ENCODE assay signal across 1 cellular context in the genomic region with DNA sequence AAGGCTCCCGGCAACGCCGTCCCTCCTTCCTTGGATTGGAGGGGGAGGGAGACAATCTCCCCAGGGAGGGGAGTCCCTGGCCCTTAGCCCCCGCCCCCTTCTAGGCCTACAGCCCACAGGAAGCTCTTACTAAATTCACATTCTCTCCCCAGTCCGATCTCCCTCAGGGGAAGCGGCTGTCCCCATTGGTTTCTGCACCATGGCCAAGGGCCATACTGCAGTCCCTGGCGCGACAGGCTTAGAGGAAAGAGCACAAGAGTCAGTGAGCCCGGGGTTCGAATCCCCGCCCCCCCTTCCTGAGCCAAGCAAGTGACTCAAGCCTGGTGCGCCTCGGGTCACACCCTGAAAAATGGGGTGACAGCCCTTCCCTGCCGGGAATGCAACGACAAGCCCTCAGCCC.
TF ChIP-seq lines count a peak whose summit lies in the region.

No MANE protein-coding gene starts in this region.

TF ChIP-seq in WTC11, 78 proteins besides CTCF, POLR2A, EP300 and RAD21 (continued from another document):
- TF ChIP-seq, protein P1, sequence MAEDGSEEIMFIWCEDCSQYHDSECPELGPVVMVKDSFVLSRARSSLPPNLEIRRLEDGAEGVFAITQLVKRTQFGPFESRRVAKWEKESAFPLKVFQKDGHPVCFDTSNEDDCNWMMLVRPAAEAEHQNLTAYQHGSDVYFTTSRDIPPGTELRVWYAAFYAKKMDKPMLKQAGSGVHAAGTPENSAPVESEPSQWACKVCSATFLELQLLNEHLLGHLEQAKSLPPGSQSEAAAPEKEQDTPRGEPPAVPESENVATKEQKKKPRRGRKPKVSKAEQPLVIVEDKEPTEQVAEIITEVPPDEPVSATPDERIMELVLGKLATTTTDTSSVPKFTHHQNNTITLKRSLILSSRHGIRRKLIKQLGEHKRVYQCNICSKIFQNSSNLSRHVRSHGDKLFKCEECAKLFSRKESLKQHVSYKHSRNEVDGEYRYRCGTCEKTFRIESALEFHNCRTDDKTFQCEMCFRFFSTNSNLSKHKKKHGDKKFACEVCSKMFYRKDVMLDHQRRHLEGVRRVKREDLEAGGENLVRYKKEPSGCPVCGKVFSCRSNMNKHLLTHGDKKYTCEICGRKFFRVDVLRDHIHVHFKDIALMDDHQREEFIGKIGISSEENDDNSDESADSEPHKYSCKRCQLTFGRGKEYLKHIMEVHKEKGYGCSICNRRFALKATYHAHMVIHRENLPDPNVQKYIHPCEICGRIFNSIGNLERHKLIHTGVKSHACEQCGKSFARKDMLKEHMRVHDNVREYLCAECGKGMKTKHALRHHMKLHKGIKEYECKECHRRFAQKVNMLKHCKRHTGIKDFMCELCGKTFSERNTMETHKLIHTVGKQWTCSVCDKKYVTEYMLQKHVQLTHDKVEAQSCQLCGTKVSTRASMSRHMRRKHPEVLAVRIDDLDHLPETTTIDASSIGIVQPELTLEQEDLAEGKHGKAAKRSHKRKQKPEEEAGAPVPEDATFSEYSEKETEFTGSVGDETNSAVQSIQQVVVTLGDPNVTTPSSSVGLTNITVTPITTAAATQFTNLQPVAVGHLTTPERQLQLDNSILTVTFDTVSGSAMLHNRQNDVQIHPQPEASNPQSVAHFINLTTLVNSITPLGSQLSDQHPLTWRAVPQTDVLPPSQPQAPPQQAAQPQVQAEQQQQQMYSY (CRISPR knock-in tag; IDR thresholded peaks at IDR 0.05) = no peak
- TF ChIP-seq SMAD4 (CRISPR knock-in tag; IDR thresholded peaks at IDR 0.05) (no peak), NFE2L1 (CRISPR knock-in tag; IDR thresholded peaks at IDR 0.05) (no peak), JAZF1 (CRISPR knock-in tag; IDR thresholded peaks at IDR 0.05) (no peak), GRHL2 (CRISPR knock-in tag; IDR thresholded peaks at IDR 0.05; ENCODE audit: insufficient replicate concordance, severe bottlenecking) (no peak)
- TF ChIP-seq, protein P2, sequence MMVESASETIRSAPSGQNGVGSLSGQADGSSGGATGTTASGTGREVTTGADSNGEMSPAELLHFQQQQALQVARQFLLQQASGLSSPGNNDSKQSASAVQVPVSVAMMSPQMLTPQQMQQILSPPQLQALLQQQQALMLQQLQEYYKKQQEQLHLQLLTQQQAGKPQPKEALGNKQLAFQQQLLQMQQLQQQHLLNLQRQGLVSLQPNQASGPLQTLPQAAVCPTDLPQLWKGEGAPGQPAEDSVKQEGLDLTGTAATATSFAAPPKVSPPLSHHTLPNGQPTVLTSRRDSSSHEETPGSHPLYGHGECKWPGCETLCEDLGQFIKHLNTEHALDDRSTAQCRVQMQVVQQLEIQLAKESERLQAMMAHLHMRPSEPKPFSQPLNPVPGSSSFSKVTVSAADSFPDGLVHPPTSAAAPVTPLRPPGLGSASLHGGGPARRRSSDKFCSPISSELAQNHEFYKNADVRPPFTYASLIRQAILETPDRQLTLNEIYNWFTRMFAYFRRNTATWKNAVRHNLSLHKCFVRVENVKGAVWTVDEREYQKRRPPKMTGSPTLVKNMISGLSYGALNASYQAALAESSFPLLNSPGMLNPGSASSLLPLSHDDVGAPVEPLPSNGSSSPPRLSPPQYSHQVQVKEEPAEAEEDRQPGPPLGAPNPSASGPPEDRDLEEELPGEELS (CRISPR knock-in tag; IDR thresholded peaks at IDR 0.05) = no peak
- TF ChIP-seq, protein P3, sequence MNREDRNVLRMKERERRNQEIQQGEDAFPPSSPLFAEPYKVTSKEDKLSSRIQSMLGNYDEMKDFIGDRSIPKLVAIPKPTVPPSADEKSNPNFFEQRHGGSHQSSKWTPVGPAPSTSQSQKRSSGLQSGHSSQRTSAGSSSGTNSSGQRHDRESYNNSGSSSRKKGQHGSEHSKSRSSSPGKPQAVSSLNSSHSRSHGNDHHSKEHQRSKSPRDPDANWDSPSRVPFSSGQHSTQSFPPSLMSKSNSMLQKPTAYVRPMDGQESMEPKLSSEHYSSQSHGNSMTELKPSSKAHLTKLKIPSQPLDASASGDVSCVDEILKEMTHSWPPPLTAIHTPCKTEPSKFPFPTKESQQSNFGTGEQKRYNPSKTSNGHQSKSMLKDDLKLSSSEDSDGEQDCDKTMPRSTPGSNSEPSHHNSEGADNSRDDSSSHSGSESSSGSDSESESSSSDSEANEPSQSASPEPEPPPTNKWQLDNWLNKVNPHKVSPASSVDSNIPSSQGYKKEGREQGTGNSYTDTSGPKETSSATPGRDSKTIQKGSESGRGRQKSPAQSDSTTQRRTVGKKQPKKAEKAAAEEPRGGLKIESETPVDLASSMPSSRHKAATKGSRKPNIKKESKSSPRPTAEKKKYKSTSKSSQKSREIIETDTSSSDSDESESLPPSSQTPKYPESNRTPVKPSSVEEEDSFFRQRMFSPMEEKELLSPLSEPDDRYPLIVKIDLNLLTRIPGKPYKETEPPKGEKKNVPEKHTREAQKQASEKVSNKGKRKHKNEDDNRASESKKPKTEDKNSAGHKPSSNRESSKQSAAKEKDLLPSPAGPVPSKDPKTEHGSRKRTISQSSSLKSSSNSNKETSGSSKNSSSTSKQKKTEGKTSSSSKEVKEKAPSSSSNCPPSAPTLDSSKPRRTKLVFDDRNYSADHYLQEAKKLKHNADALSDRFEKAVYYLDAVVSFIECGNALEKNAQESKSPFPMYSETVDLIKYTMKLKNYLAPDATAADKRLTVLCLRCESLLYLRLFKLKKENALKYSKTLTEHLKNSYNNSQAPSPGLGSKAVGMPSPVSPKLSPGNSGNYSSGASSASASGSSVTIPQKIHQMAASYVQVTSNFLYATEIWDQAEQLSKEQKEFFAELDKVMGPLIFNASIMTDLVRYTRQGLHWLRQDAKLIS (CRISPR knock-in tag; IDR thresholded peaks at IDR 0.05; ENCODE audit: borderline replicate concordance) = no peak
